1 cellular context compared by ENCODE assay signal in the genomic region with DNA sequence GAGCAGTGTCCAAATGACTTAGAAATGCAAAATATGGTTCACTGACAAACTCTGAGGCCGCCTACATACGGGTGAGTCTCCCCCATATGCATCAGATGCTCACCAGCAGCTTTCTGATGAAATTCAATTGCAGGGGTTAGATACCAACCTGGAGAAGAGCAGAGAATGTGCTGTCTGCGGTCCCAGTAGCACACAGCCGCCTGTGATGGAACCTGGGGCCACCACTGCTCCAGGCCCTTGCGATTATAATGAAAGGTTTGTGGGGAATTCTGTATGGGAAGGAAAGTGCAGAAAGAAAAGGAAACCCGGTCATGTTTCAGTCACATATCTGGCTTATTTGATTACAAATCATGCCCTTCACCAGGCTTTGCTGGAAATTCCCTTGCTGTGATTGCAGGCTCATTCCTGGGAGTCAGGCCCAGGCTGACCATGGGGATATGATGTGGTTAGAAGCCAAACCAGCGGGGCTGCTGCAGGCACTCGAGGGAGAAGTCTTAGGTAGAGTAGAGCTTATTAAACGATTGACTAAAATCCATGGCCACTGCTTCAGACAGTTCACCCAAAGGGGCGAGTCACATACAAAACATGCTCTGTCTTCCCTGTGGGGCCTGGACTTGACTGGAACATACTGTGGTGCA.
TF ChIP-seq lines count a peak whose summit lies in the region.

No MANE protein-coding gene starts in this region.

TF ChIP-seq in GM23338, 12 proteins besides CTCF, POLR2A, EP300 and RAD21 (continued from another document):
- TF ChIP-seq, protein P1, sequence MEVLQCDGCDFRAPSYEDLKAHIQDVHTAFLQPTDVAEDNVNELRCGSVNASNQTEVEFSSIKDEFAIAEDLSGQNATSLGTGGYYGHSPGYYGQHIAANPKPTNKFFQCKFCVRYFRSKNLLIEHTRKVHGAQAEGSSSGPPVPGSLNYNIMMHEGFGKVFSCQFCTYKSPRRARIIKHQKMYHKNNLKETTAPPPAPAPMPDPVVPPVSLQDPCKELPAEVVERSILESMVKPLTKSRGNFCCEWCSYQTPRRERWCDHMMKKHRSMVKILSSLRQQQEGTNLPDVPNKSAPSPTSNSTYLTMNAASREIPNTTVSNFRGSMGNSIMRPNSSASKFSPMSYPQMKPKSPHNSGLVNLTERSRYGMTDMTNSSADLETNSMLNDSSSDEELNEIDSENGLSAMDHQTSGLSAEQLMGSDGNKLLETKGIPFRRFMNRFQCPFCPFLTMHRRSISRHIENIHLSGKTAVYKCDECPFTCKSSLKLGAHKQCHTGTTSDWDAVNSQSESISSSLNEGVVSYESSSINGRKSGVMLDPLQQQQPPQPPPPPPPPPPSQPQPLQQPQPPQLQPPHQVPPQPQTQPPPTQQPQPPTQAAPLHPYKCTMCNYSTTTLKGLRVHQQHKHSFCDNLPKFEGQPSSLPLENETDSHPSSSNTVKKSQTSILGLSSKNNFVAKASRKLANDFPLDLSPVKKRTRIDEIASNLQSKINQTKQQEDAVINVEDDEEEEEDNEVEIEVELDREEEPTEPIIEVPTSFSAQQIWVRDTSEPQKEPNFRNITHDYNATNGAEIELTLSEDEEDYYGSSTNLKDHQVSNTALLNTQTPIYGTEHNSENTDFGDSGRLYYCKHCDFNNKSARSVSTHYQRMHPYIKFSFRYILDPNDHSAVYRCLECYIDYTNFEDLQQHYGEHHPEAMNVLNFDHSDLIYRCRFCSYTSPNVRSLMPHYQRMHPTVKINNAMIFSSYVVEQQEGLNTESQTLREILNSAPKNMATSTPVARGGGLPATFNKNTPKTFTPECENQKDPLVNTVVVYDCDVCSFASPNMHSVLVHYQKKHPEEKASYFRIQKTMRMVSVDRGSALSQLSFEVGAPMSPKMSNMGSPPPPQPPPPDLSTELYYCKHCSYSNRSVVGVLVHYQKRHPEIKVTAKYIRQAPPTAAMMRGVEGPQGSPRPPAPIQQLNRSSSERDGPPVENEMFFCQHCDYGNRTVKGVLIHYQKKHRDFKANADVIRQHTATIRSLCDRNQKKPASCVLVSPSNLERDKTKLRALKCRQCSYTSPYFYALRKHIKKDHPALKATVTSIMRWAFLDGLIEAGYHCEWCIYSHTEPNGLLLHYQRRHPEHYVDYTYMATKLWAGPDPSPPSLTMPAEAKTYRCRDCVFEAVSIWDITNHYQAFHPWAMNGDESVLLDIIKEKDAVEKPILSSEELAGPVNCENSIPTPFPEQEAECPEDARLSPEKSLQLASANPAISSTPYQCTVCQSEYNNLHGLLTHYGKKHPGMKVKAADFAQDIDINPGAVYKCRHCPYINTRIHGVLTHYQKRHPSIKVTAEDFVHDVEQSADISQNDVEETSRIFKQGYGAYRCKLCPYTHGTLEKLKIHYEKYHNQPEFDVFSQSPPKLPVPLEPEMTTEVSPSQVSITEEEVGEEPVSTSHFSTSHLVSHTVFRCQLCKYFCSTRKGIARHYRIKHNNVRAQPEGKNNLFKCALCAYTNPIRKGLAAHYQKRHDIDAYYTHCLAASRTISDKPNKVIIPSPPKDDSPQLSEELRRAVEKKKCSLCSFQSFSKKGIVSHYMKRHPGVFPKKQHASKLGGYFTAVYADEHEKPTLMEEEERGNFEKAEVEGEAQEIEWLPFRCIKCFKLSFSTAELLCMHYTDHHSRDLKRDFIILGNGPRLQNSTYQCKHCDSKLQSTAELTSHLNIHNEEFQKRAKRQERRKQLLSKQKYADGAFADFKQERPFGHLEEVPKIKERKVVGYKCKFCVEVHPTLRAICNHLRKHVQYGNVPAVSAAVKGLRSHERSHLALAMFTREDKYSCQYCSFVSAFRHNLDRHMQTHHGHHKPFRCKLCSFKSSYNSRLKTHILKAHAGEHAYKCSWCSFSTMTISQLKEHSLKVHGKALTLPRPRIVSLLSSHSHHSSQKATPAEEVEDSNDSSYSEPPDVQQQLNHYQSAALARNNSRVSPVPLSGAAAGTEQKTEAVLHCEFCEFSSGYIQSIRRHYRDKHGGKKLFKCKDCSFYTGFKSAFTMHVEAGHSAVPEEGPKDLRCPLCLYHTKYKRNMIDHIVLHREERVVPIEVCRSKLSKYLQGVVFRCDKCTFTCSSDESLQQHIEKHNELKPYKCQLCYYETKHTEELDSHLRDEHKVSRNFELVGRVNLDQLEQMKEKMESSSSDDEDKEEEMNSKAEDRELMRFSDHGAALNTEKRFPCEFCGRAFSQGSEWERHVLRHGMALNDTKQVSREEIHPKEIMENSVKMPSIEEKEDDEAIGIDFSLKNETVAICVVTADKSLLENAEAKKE (CRISPR knock-in tag; IDR thresholded peaks at IDR 0.05), result no peak
- TF ChIP-seq, protein P2, sequence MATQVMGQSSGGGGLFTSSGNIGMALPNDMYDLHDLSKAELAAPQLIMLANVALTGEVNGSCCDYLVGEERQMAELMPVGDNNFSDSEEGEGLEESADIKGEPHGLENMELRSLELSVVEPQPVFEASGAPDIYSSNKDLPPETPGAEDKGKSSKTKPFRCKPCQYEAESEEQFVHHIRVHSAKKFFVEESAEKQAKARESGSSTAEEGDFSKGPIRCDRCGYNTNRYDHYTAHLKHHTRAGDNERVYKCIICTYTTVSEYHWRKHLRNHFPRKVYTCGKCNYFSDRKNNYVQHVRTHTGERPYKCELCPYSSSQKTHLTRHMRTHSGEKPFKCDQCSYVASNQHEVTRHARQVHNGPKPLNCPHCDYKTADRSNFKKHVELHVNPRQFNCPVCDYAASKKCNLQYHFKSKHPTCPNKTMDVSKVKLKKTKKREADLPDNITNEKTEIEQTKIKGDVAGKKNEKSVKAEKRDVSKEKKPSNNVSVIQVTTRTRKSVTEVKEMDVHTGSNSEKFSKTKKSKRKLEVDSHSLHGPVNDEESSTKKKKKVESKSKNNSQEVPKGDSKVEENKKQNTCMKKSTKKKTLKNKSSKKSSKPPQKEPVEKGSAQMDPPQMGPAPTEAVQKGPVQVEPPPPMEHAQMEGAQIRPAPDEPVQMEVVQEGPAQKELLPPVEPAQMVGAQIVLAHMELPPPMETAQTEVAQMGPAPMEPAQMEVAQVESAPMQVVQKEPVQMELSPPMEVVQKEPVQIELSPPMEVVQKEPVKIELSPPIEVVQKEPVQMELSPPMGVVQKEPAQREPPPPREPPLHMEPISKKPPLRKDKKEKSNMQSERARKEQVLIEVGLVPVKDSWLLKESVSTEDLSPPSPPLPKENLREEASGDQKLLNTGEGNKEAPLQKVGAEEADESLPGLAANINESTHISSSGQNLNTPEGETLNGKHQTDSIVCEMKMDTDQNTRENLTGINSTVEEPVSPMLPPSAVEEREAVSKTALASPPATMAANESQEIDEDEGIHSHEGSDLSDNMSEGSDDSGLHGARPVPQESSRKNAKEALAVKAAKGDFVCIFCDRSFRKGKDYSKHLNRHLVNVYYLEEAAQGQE (IDR thresholded peaks at IDR 0.05; ENCODE audit: unreplicated experiment), result no peak
TF ChIP-seq in GM23338: peak in this region for 0.
